In genomic region chr1:115807723-115808122, GRCh38 we compare ENCODE assay signal across 8 cellular contexts. TPM values are rescaled to one million over a fixed set of nuclear protein-coding genes. Genes with fewer than 3 reads are reported as not detected.
DNase-seq lines count a peak whose midpoint lies in the region; ATAC-seq, FAIRE-seq and TF ChIP-seq lines count a peak whose summit lies in the region.

No MANE protein-coding gene starts in this region.

- peak; percentile 29 to 67 for DNase-seq in A549 (ENCODE audit: low read depth in 1 of 2, low spot score in 1 of 2)
- DNase-seq in GM04504 (ENCODE audit: low read depth) = peak; percentile 37
- peak; percentile 27 for DNase-seq in HTR-8/SVneo (ENCODE audit: insufficient read length, low spot score)
- peak; percentile 76 for DNase-seq in NOMO-1 treated with DMSO at 0.1 percent for 48 hours (lab: John Stamatoyannopoulos, UW; ENCODE audit: unreplicated experiment)
- no peak for DNase-seq in ascending aorta (ENCODE audit: low spot score in 2 of 2)
- peak; percentile 27 for DNase-seq in hepatic stellate cell (ENCODE audit: low spot score)
- DNase-seq in gastrocnemius medialis = no peak

- in situ Hi-C loops in gastrocnemius medialis (cut with MboI; ENCODE audit: low sequenced_read_pairs in 4 of 4) = loop anchor here (10.0 to 25.0 kb wide), 3 partner anchors 177 to 680 kb away; partner anchors contain the start of gene SLC22A15 (in 1 of the 4)

- CTCF ChIA-PET in A549 (lab: Yijun Ruan, JAX) = interaction anchor here (0.5 to 2.2 kb wide), 6 partner anchors 15 to 331 kb away, joined by 3 to 11 read pairs (median 4); no protein-coding TSS in a partner anchor

- H3K27ac ChIP-seq in A549 = no peak overlapping the region
- no peak overlapping the region for H3K27ac ChIP-seq in ascending aorta
- H3K27ac ChIP-seq in gastrocnemius medialis = no peak overlapping the region

- TF ChIP-seq RAD21 in A549 (conservative IDR thresholded peaks at IDR 0.05 in 1 of 2, IDR thresholded peaks at IDR 0.05 in 1 of 2) = peak; percentile 52

- ATAC-seq in A549 (peak; percentile 64 to 78; a peak in 5 of 6 replicates), gastrocnemius medialis (peak in 1 of 2 donors; percentile 41), HG03045 (IDR thresholded peaks at IDR 0.05; ENCODE audit: unreplicated experiment) (no peak)

- TF ChIP-seq EP300 in A549 (IDR thresholded peaks at IDR 0.05) = no peak

- H3K27me3 ChIP-seq in ascending aorta (no peaks in the 10 kb centered on the region), gastrocnemius medialis (no peaks in the 10 kb centered on the region)

- peak; percentile 56 for TF ChIP-seq CTCF in A549 (IDR thresholded peaks at IDR 0.05)
- TF ChIP-seq CTCF in ascending aorta (IDR thresholded peaks at IDR 0.05) = peak; percentile 27 to 55 (median 39)
- TF ChIP-seq CTCF in gastrocnemius medialis (IDR thresholded peaks at IDR 0.05 in 4 of 5, conservative IDR thresholded peaks at IDR 0.05 in 1 of 5) = peak in 4 of 5 experiments; percentile 24 to 56 (median 44)

- intact Hi-C loops in ascending aorta (cut with DNase I) = loop anchor here (2.0 kb wide), 1 partner anchor 173 kb away; no protein-coding TSS in a partner anchor
- intact Hi-C loops in gastrocnemius medialis (cut with DNase I; ENCODE audit: low total_unique reads) = loop anchor here (2.0 kb wide), 1 partner anchor 173 kb away; no protein-coding TSS in a partner anchor

- WGBS in A549 (ENCODE audit: missing lambda C conversion rate) = 0% methylated on average over 2 of the region's 2 CpGs

- H3K9me3 ChIP-seq in A549 (no peaks in the 10 kb centered on the region), ascending aorta (no peaks in the 10 kb centered on the region), gastrocnemius medialis (no peaks in the 10 kb centered on the region)

- no peaks in the 10 kb centered on the region for H3K36me3 ChIP-seq in ascending aorta
- no peaks in the 10 kb centered on the region for H3K36me3 ChIP-seq in gastrocnemius medialis

- no peak for FAIRE-seq in A549 (lab: Jason Lieb, UNC)
- no peak for FAIRE-seq in HTR-8/SVneo (lab: Jason Lieb, UNC)

- TF ChIP-seq POLR2A in A549 (IDR thresholded peaks at IDR 0.05; ENCODE audit: low read length) (no peak), gastrocnemius medialis (IDR thresholded peaks at IDR 0.05) (no peak)

- POLR2A ChIA-PET in A549 (lab: Yijun Ruan, JAX) = no interaction called here

- H3K4me2 ChIP-seq in A549 = no peak overlapping the region

- H3K4me3 ChIP-seq in A549 (no peak overlapping the region), ascending aorta (no peak overlapping the region), gastrocnemius medialis (no peak overlapping the region)

- H3K4me1 ChIP-seq in A549 (no peaks in the 10 kb centered on the region), ascending aorta (no peaks in the 10 kb centered on the region), gastrocnemius medialis (no peaks in the 10 kb centered on the region)

TF ChIP-seq in A549, 52 proteins besides CTCF, POLR2A, EP300 and RAD21:
- TF ChIP-seq HMGXB4 (CRISPR knock-in tag; IDR thresholded peaks at IDR 0.05; ENCODE audit: borderline replicate concordance) (no peak), ATOH8 (CRISPR knock-in tag; IDR thresholded peaks at IDR 0.05; ENCODE audit: low read depth) (no peak), CHD2 (IDR thresholded peaks at IDR 0.05; ENCODE audit: low read length, partially characterized antibody) (no peak), MYC (IDR thresholded peaks at IDR 0.05; ENCODE audit: borderline replicate concordance, low read length) (no peak), SMC3 (IDR thresholded peaks at IDR 0.05) (peak; percentile 63; the same call in 2 of the 3 replicates), JUNB (IDR thresholded peaks at IDR 0.05) (no peak), MAX (IDR thresholded peaks at IDR 0.05) (no peak), CEBPB (IDR thresholded peaks at IDR 0.05) (no peak), FOSL2 (IDR thresholded peaks at IDR 0.05) (no peak), FOSL2 (CRISPR knock-in tag; IDR thresholded peaks at IDR 0.05) (no peak)

RNA-seq across cellular contexts. Expression of gene NHLH2, which starts 33.2 kb away (rescaled TPM):
- not detected in 2 replicates for polyA plus RNA-seq in A549 (2011; rRNA removed)
- not detected in 2 replicates for polyA plus RNA-seq in A549 (2012; cell fraction: cytosol; rRNA removed)
- polyA plus RNA-seq in A549 (2012; cell fraction: nucleus; rRNA removed) = not detected in 2 replicates
- not detected in 3 replicates for polyA plus RNA-seq in A549 (2017; fragmentation: RNase III; extraction: RNeasy Plus Mini Kit Qiagen cat#74134 plus additional on column Dnase treatment)
- polyA minus RNA-seq in A549 (2011; rRNA and poly(A)+ RNA removed) = not detected in 2 replicates
- total RNA-seq in ascending aorta = not detected
- not detected for total RNA-seq in gastrocnemius medialis

RNA-seq across cellular contexts. Expression of gene CASQ2, which starts 39.2 kb away (rescaled TPM):
- polyA plus RNA-seq in A549 (2011; rRNA removed) = not detected in 2 replicates
- polyA plus RNA-seq in A549 (2012; cell fraction: cytosol; rRNA removed) = not detected in 2 replicates
- not detected in 2 replicates for polyA plus RNA-seq in A549 (2012; cell fraction: nucleus; rRNA removed)
- polyA plus RNA-seq in A549 (2017; fragmentation: RNase III; extraction: RNeasy Plus Mini Kit Qiagen cat#74134 plus additional on column Dnase treatment) = not detected in 3 replicates
- polyA minus RNA-seq in A549 (2011; rRNA and poly(A)+ RNA removed) = not detected in 2 replicates
- 3.8 TPM for total RNA-seq in ascending aorta
- 100 to 1,000 TPM in 1 of 4 donors, 10 to 100 TPM in 3; 16.5 to 207 (median 83.2) TPM for total RNA-seq in gastrocnemius medialis

Comparison
In these comparisons a context has a peak if more than half of its experiments do, and no peak if none do; other contexts are left out.
1. DNase-seq: peak in A549 (2 of 2), GM04504 (single experiment), HTR-8/SVneo (single experiment), NOMO-1 treated with DMSO at 0.1 percent for 48 hours (single experiment) and hepatic stellate cell (single experiment); none in ascending aorta (0 of 2) and gastrocnemius medialis (0 of 2).
2. Peak in every context shown above with its lines, with median percentiles within 50 percentile points of each other: CTCF ChIP-seq.